18 cellular contexts compared by ENCODE assay signal in the genomic region with DNA sequence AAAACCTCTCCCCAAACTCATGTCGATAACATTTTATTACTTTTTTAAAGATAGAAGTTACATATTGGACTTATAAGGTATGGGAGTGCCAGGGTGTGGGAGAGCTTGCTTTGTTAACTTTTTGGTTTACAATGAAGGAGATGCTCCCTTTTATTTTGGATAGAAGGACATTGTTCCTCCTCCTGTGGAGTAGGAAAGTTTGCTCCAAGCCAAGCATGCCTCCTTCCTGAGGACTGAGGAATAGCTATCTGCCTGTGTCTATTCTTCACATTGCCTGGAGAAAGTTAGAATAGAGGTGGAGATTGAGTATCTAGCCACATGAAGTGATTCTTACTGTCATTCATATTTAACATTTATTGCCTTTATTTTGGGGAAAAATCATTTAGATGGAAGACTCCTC.
A peak's percentile ranks its signal among the peaks of the same experiment; 100 is the strongest.
DNase-seq lines count a peak whose midpoint lies in the region; TF ChIP-seq lines count a peak whose summit lies in the region.
"Had no signal": no experiment of that assay in that cellular context is flagged by ENCODE, and none has a peak within 500 bp of the region (broad histone marks: within the 10 kb centered on the region; RNA-seq: fewer than 3 reads in every experiment).

No MANE protein-coding gene starts in this region.

- H3K79me2 ChIP-seq in mesendoderm (ENCODE audit: control insufficient read depth, insufficient read depth, low read length) = no peaks in the 10 kb centered on the region
- H3K79me2 ChIP-seq in SK-N-SH (ENCODE audit: insufficient read depth) = no peaks in the 10 kb centered on the region

- H3K4me1 ChIP-seq in mesendoderm (ENCODE audit: control insufficient read depth, low read depth, low read length) = no peaks in the 10 kb centered on the region
- no peaks in the 10 kb centered on the region for H3K4me1 ChIP-seq in SK-N-SH (ENCODE audit: control insufficient read depth in 1 of 2, insufficient read depth in 2 of 2, low read depth in 1 of 2, low read length in 1 of 2)

- peaks cover 2% of the 10 kb centered on the region for H3K9me3 Mint-ChIP-seq in activated CD4-positive, alpha-beta memory T cell treated with anti-CD3 and anti-CD28 coated beads for 36 hours
- H3K9me3 Mint-ChIP-seq: HFFc6 had no signal

- no peak overlapping the region for H3K56ac ChIP-seq in mesendoderm (ENCODE audit: low read length)

- H2AK5ac ChIP-seq in mesendoderm (ENCODE audit: low read length) = no peak overlapping the region

- H3K27ac ChIP-seq in mesendoderm (ENCODE audit: low read depth, low read length) (no peak overlapping the region), SK-N-SH (ENCODE audit: low read depth in 2 of 2, low read length in 1 of 2) (no peak overlapping the region)

- no peaks in the 10 kb centered on the region for H3K36me3 Mint-ChIP-seq in activated CD4-positive, alpha-beta memory T cell treated with anti-CD3 and anti-CD28 coated beads for 36 hours

- no peak overlapping the region for H2BK5ac ChIP-seq in mesendoderm (ENCODE audit: low read length)

- DNase-seq in ELR (ENCODE audit: low read depth) (peak; percentile 10), choroid plexus epithelial cell (ENCODE audit: low read depth) (no peak), mesendoderm (peak; percentile 20), SK-N-SH (no peak), posterior vena cava (ENCODE audit: low spot score) (no peak)
- DNase-seq in activated CD4-positive, alpha-beta memory T cell treated with anti-CD3 and anti-CD28 coated beads for 36 hours = no peak
- DNase-seq: ACHN; DMS153; GF-D8; GOT3; HFFc6; NCI-H1417 treated with DMSO at 0.1 percent for 48 hours; NCI-H1930; NCI-H2171 treated with DMSO at 0.1 percent for 48 hours; NK-92 treated with Interleukin-12 subunit alpha and Interleukin-12 subunit beta, amount 100 ng/mL, for 24 hours; RPMI8226; SHP77 treated with DMSO at 0.1 percent for 48 hours had no signal

- H3K4ac ChIP-seq in mesendoderm (ENCODE audit: low read depth, low read length) = no peak overlapping the region

- H3K36me3 ChIP-seq in mesendoderm (ENCODE audit: control insufficient read depth, insufficient read depth, low read length) (no peaks in the 10 kb centered on the region), SK-N-SH (replicated peaks in 1 of 2; ENCODE audit: control insufficient read depth in 1 of 2, insufficient read depth in 2 of 2, low read length in 1 of 2) (no peaks in the 10 kb centered on the region)

- H4K20me1 ChIP-seq in SK-N-SH (ENCODE audit: insufficient read depth) = no peaks in the 10 kb centered on the region

- no CpG with 5 or more reads among the region's 1 CpG for WGBS in mesendoderm (ENCODE audit: extremely low coverage, insufficient coverage, low lambda C conversion rate)
- 15% methylated on average over 1 of the region's 1 CpG for WGBS in SK-N-SH (ENCODE audit: low lambda C conversion rate)

- H2BK15ac ChIP-seq in mesendoderm (replicated peaks; ENCODE audit: low read depth) = no peak overlapping the region

- peak; percentile 18; the same call in 1 of the 2 replicates for TF ChIP-seq RAD21 in Ishikawa (IDR thresholded peaks at IDR 0.05; ENCODE audit: low read depth)
- no peak for TF ChIP-seq RAD21 in SK-N-SH (IDR thresholded peaks at IDR 0.05; ENCODE audit: low read length)

- no peaks in the 10 kb centered on the region for H3K27me3 ChIP-seq in mesendoderm (ENCODE audit: insufficient read depth, low read length, poor library complexity)
- no peaks in the 10 kb centered on the region for H3K27me3 ChIP-seq in SK-N-SH (ENCODE audit: insufficient read depth)

- TF ChIP-seq CTCF in choroid plexus epithelial cell (conservative IDR thresholded peaks at IDR 0.05; ENCODE audit: low read depth, low read length) (peak; percentile 8), SK-N-SH (IDR thresholded peaks at IDR 0.05) (no peak)

- H2BK120ac ChIP-seq in mesendoderm (ENCODE audit: low read depth, low read length) = no peak overlapping the region

- H3K4me2 ChIP-seq in mesendoderm (ENCODE audit: low read length) (no peak overlapping the region), SK-N-SH (no peak overlapping the region)

- peaks cover 2% of the 10 kb centered on the region for H3K27me3 Mint-ChIP-seq in activated CD4-positive, alpha-beta memory T cell treated with anti-CD3 and anti-CD28 coated beads for 36 hours

- TF ChIP-seq EP300 in Ishikawa (IDR thresholded peaks at IDR 0.05; ENCODE audit: borderline replicate concordance) = no peak
- TF ChIP-seq EP300 in SK-N-SH (IDR thresholded peaks at IDR 0.05; ENCODE audit: borderline replicate concordance in 1 of 2, low read depth in 1 of 2, low read length in 1 of 2) = no peak

- no peak overlapping the region for H4K8ac ChIP-seq in mesendoderm (ENCODE audit: low read depth, low read length)

- H3K4me1 Mint-ChIP-seq in activated CD4-positive, alpha-beta memory T cell treated with anti-CD3 and anti-CD28 coated beads for 36 hours (ENCODE audit: low read depth) = no peaks in the 10 kb centered on the region

- H3F3A ChIP-seq in SK-N-SH (replicated peaks; ENCODE audit: insufficient read depth) = no peaks in the 10 kb centered on the region

- CTCF ChIA-PET in SK-N-SH (lab: Yijun Ruan, JAX) = interaction anchor here (1.3 kb wide), 1 partner anchor 22 kb away, joined by 3 read pairs; no protein-coding TSS in a partner anchor
- CTCF ChIA-PET in activated CD4-positive, alpha-beta memory T cell treated with anti-CD3 and anti-CD28 coated beads for 36 hours (lab: Charles Lee) = no interaction called here

- POLR2A ChIA-PET in SK-N-SH (lab: Yijun Ruan, JAX) = no interaction called here
- POLR2A ChIA-PET in activated CD4-positive, alpha-beta memory T cell treated with anti-CD3 and anti-CD28 coated beads for 36 hours (lab: Charles Lee) = no interaction called here

- H3K27ac Mint-ChIP-seq in activated CD4-positive, alpha-beta memory T cell treated with anti-CD3 and anti-CD28 coated beads for 36 hours = no peak overlapping the region
- H3K27ac Mint-ChIP-seq: HFFc6 had no signal

- H3K4me3 Mint-ChIP-seq in activated CD4-positive, alpha-beta memory T cell treated with anti-CD3 and anti-CD28 coated beads for 36 hours = no peak overlapping the region
- H3K4me3 Mint-ChIP-seq: HFFc6 had no signal

- intact Hi-C loops in activated CD4-positive, alpha-beta memory T cell treated with anti-CD3 and anti-CD28 coated beads for 36 hours (cut with micrococcal nuclease) = no loop called here
- intact Hi-C loops in posterior vena cava (cut with DNase I) = no loop called here

- no peaks in the 10 kb centered on the region for H3K9me2 ChIP-seq in SK-N-SH

- H2AFZ ChIP-seq in SK-N-SH (ENCODE audit: low read depth) = no peak overlapping the region

- no peak overlapping the region for H4K5ac ChIP-seq in mesendoderm (ENCODE audit: low read length)

- H3K79me1 ChIP-seq in mesendoderm (ENCODE audit: low read length) = no peaks in the 10 kb centered on the region

- H3K9me3 ChIP-seq in SK-N-SH = no peaks in the 10 kb centered on the region

- no peak overlapping the region for H3K18ac ChIP-seq in mesendoderm (ENCODE audit: low read length)

- H3K9ac ChIP-seq in mesendoderm (ENCODE audit: low read length) (no peak overlapping the region), SK-N-SH (no peak overlapping the region)

- no peak overlapping the region for H3K23ac ChIP-seq in mesendoderm (ENCODE audit: low read length)

- H3K4me3 ChIP-seq in choroid plexus epithelial cell (ENCODE audit: low read depth, low read length) (no peak overlapping the region), mesendoderm (ENCODE audit: low read length) (no peak overlapping the region), SK-N-SH (ENCODE audit: low read depth in 2 of 2, low read length in 1 of 2) (no peak overlapping the region)

TF ChIP-seq in Ishikawa, 13 proteins besides CTCF, POLR2A, EP300 and RAD21 (continues in another document):
- TF ChIP-seq YY1 (IDR thresholded peaks at IDR 0.05; ENCODE audit: low read depth) (no peak), CREB1 (IDR thresholded peaks at IDR 0.05; ENCODE audit: low read depth) (no peak), CEBPB (IDR thresholded peaks at IDR 0.05) (no peak), ZBTB7A (IDR thresholded peaks at IDR 0.05; ENCODE audit: low read depth) (no peak), TCF12 (IDR thresholded peaks at IDR 0.05; ENCODE audit: low read depth) (no peak), FOXM1 (IDR thresholded peaks at IDR 0.05; ENCODE audit: borderline replicate concordance, low read depth) (no peak)

TF ChIP-seq in SK-N-SH, 30 proteins besides CTCF, POLR2A, EP300 and RAD21:
- TF ChIP-seq YY1 (IDR thresholded peaks at IDR 0.05; ENCODE audit: low read depth) (no peak), POLR2AphosphoS5 (IDR thresholded peaks at IDR 0.05; ENCODE audit: low read depth, low read length) (no peak), TEAD4 (IDR thresholded peaks at IDR 0.05; ENCODE audit: borderline replicate concordance, insufficient read depth) (no peak), FOXM1 (IDR thresholded peaks at IDR 0.05; ENCODE audit: low read depth) (no peak)
- TF ChIP-seq, protein P1, sequence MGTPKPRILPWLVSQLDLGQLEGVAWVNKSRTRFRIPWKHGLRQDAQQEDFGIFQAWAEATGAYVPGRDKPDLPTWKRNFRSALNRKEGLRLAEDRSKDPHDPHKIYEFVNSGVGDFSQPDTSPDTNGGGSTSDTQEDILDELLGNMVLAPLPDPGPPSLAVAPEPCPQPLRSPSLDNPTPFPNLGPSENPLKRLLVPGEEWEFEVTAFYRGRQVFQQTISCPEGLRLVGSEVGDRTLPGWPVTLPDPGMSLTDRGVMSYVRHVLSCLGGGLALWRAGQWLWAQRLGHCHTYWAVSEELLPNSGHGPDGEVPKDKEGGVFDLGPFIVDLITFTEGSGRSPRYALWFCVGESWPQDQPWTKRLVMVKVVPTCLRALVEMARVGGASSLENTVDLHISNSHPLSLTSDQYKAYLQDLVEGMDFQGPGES (IDR thresholded peaks at IDR 0.05; ENCODE audit: low read depth, low read length) = no peak

Comparison
In these comparisons a context has a peak if more than half of its experiments do, and no peak if none do; other contexts are left out.
1. DNase-seq: peak in ELR (single experiment) and mesendoderm (single experiment); none in choroid plexus epithelial cell (single experiment), SK-N-SH (single experiment), activated CD4-positive, alpha-beta memory T cell treated with anti-CD3 and anti-CD28 coated beads for 36 hours (single experiment) and posterior vena cava (single experiment).